Comparison of ENCODE assay signal across 13 cellular contexts in the genomic region with DNA sequence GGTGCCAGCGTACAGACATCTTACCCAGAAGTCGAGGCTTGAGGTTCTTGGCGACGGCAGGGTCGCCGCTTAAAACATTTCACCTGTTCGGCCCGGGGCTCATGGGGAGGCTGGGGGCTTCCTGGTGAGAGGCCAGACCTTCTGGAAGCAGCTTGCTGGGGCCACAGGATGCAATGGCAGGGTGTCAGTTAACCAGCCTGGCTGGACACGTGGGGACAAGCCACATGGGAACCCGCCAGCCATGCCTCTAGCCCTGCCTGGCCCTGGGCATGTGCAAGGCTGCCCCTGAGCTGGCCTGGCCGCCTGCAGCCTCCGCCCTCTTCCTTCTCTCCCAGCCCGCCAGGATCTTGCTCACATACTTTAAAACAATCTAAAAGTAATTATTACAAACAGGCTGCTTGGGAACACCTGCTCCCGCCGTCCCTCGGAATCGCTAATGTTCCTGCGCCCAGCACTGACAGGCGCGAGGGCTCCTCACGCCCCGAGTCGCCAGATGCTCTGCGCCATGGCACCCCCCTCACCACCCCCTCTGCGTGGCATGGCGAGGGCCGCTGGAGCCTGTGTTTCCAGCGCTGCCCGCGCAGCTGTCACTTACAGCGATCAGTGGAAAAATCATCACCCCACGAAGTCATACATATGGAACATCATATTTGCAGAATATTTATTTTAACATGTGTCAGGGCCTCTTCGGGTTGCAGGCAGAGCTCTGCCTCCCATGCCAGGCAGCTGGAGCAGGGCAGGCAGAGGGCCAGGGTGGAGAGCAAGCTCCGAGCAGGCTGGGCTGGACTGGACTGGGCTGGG.
A peak's percentile ranks its signal among the peaks of the same experiment; 100 is the strongest.
DNase-seq lines count a peak whose midpoint lies in the region; ATAC-seq and TF ChIP-seq lines count a peak whose summit lies in the region.
"Had no signal": no experiment of that assay in that cellular context is flagged by ENCODE, and none has a peak within 500 bp of the region (broad histone marks: within the 10 kb centered on the region; RNA-seq: fewer than 3 reads in every experiment).

No MANE protein-coding gene starts in this region.

- peaks cover 13% of the 10 kb centered on the region for H3K27me3 Mint-ChIP-seq in activated T-cell treated with anti-CD3 and anti-CD28 coated beads, Interleukin-2, amount 50 U/mL, for 72 hours (ENCODE audit: low read depth)
- peaks cover 5% of the 10 kb centered on the region for H3K27me3 Mint-ChIP-seq in HFFc6 (ENCODE audit: insufficient read depth)

- no peak for TF ChIP-seq CTCF in HFFc6 (IDR thresholded peaks at IDR 0.05)

- H3K36me3 Mint-ChIP-seq in activated T-cell treated with anti-CD3 and anti-CD28 coated beads, Interleukin-2, amount 50 U/mL, for 72 hours (ENCODE audit: insufficient read depth in 2 of 2) = no peaks in the 10 kb centered on the region
- H3K36me3 Mint-ChIP-seq in HFFc6 (ENCODE audit: low read depth) = no peaks in the 10 kb centered on the region
- H3K36me3 Mint-ChIP-seq: naive thymus-derived CD4-positive, alpha-beta T cell had no signal

- no peak overlapping the region for H3K4me3 ChIP-seq in H7 (ENCODE audit: insufficient read depth, low read depth, low read length)

- no peaks in the 10 kb centered on the region for H3K4me1 Mint-ChIP-seq in activated T-cell treated with anti-CD3 and anti-CD28 coated beads, Interleukin-2, amount 50 U/mL, for 72 hours (ENCODE audit: low read depth)
- H3K4me1 Mint-ChIP-seq in HFFc6 (ENCODE audit: low read depth) = no peaks in the 10 kb centered on the region

- intact Hi-C loops in head of caudate nucleus (cut with DNase I) (loop anchor here (10.0 kb wide), 2 partner anchors 150 to 190 kb away; a partner anchor contains a TSS), sciatic nerve (cut with DNase I) (loop anchor here (5.0 to 10.0 kb wide), 2 partner anchors 122 to 180 kb away; no protein-coding TSS in a partner anchor)

- H3K27me3 ChIP-seq in H7 (ENCODE audit: control insufficient read depth, insufficient read depth, low read length) = no peaks in the 10 kb centered on the region

- H3K27ac Mint-ChIP-seq in activated T-cell treated with anti-CD3 and anti-CD28 coated beads, Interleukin-2, amount 50 U/mL, for 72 hours = no peak overlapping the region
- no peak overlapping the region for H3K27ac Mint-ChIP-seq in HFFc6

- no peak for ATAC-seq in activated T-cell treated with anti-CD3 and anti-CD28 coated beads, Interleukin-2, amount 50 U/mL, for 72 hours (replicated peaks in 1 of 2)
- ATAC-seq in sciatic nerve (no peak), GM21367 (IDR thresholded peaks at IDR 0.05; ENCODE audit: unreplicated experiment) (no peak)
- ATAC-seq: naive thymus-derived CD4-positive, alpha-beta T cell had no signal

- H3K9me3 Mint-ChIP-seq in activated T-cell treated with anti-CD3 and anti-CD28 coated beads, Interleukin-2, amount 50 U/mL, for 72 hours = no peaks in the 10 kb centered on the region
- no peaks in the 10 kb centered on the region for H3K9me3 Mint-ChIP-seq in HFFc6

- H3K4me3 Mint-ChIP-seq in activated T-cell treated with anti-CD3 and anti-CD28 coated beads, Interleukin-2, amount 50 U/mL, for 72 hours = no peak overlapping the region
- no peak overlapping the region for H3K4me3 Mint-ChIP-seq in HFFc6
- H3K4me3 Mint-ChIP-seq: naive thymus-derived CD4-positive, alpha-beta T cell had no signal

- peak; percentile 15 for DNase-seq in activated T-cell treated with anti-CD3 and anti-CD28 coated beads, Interleukin-2, amount 50 U/mL, for 1 hour
- DNase-seq in activated T-cell treated with anti-CD3 and anti-CD28 coated beads, Interleukin-2, amount 50 U/mL, for 72 hours = no peak
- DNase-seq in NCI-H69 (lab: John Stamatoyannopoulos, UW) = peak; percentile 60
- peak in 25 of 42 donors; percentile 9 to 60 (median 32) for DNase-seq in head of caudate nucleus
- DNase-seq in sciatic nerve (ENCODE audit: low spot score) = peak; percentile 49
- DNase-seq in HFFc6 = no peak
- DNase-seq in H7 = no peak
- DNase-seq: GF-D8, HCEC 1CT, kidney glomerular epithelial cell, NCI-H526 treated with DMSO at 0.1 percent for 48 hours had no signal

- H3K36me3 ChIP-seq in H7 (replicated peaks; ENCODE audit: control insufficient read depth, insufficient read depth, low read length) = no peaks in the 10 kb centered on the region

Comparison
In these comparisons a context has a peak if more than half of its experiments do, and no peak if none do; other contexts are left out.
1. DNase-seq: peak in activated T-cell treated with anti-CD3 and anti-CD28 coated beads, Interleukin-2, amount 50 U/mL, for 1 hour (single experiment), NCI-H69 (single experiment), head of caudate nucleus (25 of 42) and sciatic nerve (single experiment); none in activated T-cell treated with anti-CD3 and anti-CD28 coated beads, Interleukin-2, amount 50 U/mL, for 72 hours (0 of 2), HFFc6 (single experiment) and H7 (single experiment).